8 cellular contexts compared by ENCODE assay signal in the genomic region with DNA sequence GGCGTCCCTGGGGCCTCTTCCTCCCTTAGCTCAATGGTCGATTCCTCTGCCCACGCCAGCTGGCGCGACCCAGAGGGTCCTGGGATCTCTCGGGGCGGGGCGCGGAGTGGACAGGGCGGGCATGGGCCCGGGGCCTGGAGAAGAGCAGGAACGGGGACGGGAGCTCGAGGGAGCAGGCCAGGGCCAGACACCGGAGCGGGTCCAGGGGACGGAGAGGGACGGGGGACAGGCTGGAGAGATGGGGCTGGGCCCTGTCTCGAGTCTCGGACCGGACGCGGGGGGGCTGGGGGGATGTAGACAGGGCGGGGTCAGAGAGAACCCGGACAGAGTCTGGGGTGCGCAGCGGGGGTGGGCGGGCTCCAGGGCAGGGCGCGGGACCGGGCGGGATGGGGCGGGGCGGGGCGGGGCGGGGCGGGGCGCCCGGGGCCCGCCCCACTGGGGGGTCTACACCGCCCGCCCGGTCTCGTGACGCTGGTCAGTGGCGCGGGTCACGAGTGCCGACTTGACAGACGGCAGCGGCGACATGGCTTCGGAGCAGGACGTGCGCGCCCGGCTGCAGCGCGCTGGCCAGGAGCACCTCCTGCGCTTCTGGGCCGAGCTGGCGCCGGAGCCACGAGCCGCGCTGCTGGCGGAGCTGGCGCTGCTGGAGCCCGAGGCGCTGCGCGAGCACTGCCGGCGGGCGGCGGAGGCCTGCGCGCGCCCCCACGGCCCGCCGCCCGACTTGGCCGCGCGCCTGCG. TPM values are rescaled to one million over a fixed set of nuclear protein-coding genes. Genes with fewer than 3 reads are reported as not detected.
DNase-seq lines count a peak whose midpoint lies in the region; ATAC-seq and TF ChIP-seq lines count a peak whose summit lies in the region.

A gene with protein sequence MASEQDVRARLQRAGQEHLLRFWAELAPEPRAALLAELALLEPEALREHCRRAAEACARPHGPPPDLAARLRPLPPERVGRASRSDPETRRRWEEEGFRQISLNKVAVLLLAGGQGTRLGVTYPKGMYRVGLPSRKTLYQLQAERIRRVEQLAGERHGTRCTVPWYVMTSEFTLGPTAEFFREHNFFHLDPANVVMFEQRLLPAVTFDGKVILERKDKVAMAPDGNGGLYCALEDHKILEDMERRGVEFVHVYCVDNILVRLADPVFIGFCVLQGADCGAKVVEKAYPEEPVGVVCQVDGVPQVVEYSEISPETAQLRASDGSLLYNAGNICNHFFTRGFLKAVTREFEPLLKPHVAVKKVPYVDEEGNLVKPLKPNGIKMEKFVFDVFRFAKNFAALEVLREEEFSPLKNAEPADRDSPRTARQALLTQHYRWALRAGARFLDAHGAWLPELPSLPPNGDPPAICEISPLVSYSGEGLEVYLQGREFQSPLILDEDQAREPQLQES (plus strand): TSS at position 508 of the 738 bp plus-strand sequence. CDS start 16 bp downstream, at position 524.

- TF ChIP-seq POLR2A in transverse colon (IDR thresholded peaks at IDR 0.05) = no peak

- H3K4me3 Mint-ChIP-seq in natural killer cell = peak within 1 kb of the TSS; percentile 77

- intact Hi-C loops in natural killer cell (cut with micrococcal nuclease) = no loop called here
- intact Hi-C loops in transverse colon (cut with DNase I; ENCODE audit: low total_unique reads) = no loop called here

- DNase-seq in GM10248 (ENCODE audit: extremely low spot score) = peak; percentile 88
- no peak for DNase-seq in HFF-Myc (ENCODE audit: extremely low read depth, low read depth)
- peak; percentile 75 for DNase-seq in NOMO-1 treated with dmso at 0.1 percent for 144 hours (lab: John Stamatoyannopoulos, UW; ENCODE audit: unreplicated experiment)
- peak; percentile 24 for DNase-seq in activated T-helper 9 cell treated with anti-CD3 and anti-CD28 coated beads, Interleukin-2, amount 50 U/mL, for 16 hours (ENCODE audit: low read depth)
- DNase-seq in fibroblast of villous mesenchyme (ENCODE audit: low read depth) = peak; percentile 78
- peak; percentile 47 for DNase-seq in natural killer cell
- DNase-seq in transverse colon = peak; percentile 81
- no peak for DNase-seq in GM19240 (ENCODE audit: insufficient read length, low spot score)

- POLR2A ChIA-PET in GM10248 (lab: Yijun Ruan, JAX) = interaction anchor here (0.6 to 0.9 kb wide), 2 partner anchors 43 to 340 kb away, joined by 3 to 4 read pairs; no protein-coding TSS in a partner anchor

- peaks cover 0 to 9% of the 10 kb centered on the region in 2 donors for H3K4me1 Mint-ChIP-seq in natural killer cell

- WGBS in transverse colon (ENCODE audit: low coverage in 1 of 2), 2 donors = 2% methylated on average over 30 of the region's 87 CpGs; no CpG with 5 or more reads in 1 of the 2 donors

- CTCF ChIA-PET in GM10248 (lab: Yijun Ruan, JAX) = interaction anchor here (1.0 to 3.6 kb wide), 10 partner anchors 9 to 160 kb away, joined by 3 to 17 read pairs (median 5); no protein-coding TSS in a partner anchor

- no peak within 1 kb of the TSS for H3K27ac Mint-ChIP-seq in natural killer cell

- peaks cover 16 to 32% (median 24%) of the 10 kb centered on the region in 4 donors for H3K4me1 ChIP-seq in transverse colon

- no peak for TF ChIP-seq EP300 in transverse colon (IDR thresholded peaks at IDR 0.05; ENCODE audit: low read depth)

- H3K27ac ChIP-seq in transverse colon = peak within 1 kb of the TSS; percentile 63 to 73 (median 66)

- H3K36me3 Mint-ChIP-seq in natural killer cell = no peaks in the 10 kb centered on the region

- peak; percentile 77 to 79 (median 78) for ATAC-seq in natural killer cell

- peak within 1 kb of the TSS; percentile 61 for H3K4me3 ChIP-seq in HFF-Myc (replicated peaks; ENCODE audit: low read depth, low read length)
- peak within 1 kb of the TSS; percentile 76 for H3K4me3 ChIP-seq in fibroblast of villous mesenchyme (ENCODE audit: low read depth, low read length)
- H3K4me3 ChIP-seq in transverse colon = peak within 1 kb of the TSS; percentile 43 to 74 (median 58)

- no peaks in the 10 kb centered on the region for H3K27me3 Mint-ChIP-seq in natural killer cell (ENCODE audit: low read depth in 2 of 2)

- TF ChIP-seq CTCF in GM10248 (IDR thresholded peaks at IDR 0.05; ENCODE audit: control extremely low read depth, extremely low read depth, low read depth, missing control alignments) (no peak), HFF-Myc (IDR thresholded peaks at IDR 0.05; ENCODE audit: low read depth, low read length, missing control alignments) (no peak), fibroblast of villous mesenchyme (IDR thresholded peaks at IDR 0.05; ENCODE audit: insufficient read depth, low read depth, low read length) (no peak), natural killer cell (IDR thresholded peaks at IDR 0.05) (no peak), transverse colon (IDR thresholded peaks at IDR 0.05) (no peak)

- peaks cover 23% of the 10 kb centered on the region for H3K27me3 ChIP-seq in transverse colon

- H3K36me3 ChIP-seq in transverse colon = no peaks in the 10 kb centered on the region

- H3K9me3 Mint-ChIP-seq in natural killer cell = no peaks in the 10 kb centered on the region

- in situ Hi-C loops in transverse colon (cut with MboI; ENCODE audit: low pct_ligation_motif_present in 1 of 4, low pct_unique_long_range_greater_than_20kb in 1 of 4, low sequenced_read_pairs in 3 of 4) = no loop called here

- H3K9me3 ChIP-seq in transverse colon = no peaks in the 10 kb centered on the region

RNA-seq across cellular contexts. Expression of the gene that starts here (rescaled TPM):
- total RNA-seq in fibroblast of villous mesenchyme (16.0 and 31.2 TPM in 2 replicates), natural killer cell (10 to 100 TPM; 10.5 to 25.8 (median 19.3) TPM), transverse colon (10 to 100 TPM in 2 of 4 donors, 1 to 10 TPM in 2; 6.4 to 28.8 (median 11.7) TPM)

Comparison
In these comparisons a context has a peak if more than half of its experiments do, and no peak if none do; other contexts are left out.
1. DNase-seq: peak in GM10248 (single experiment), NOMO-1 treated with dmso at 0.1 percent for 144 hours (single experiment), activated T-helper 9 cell treated with anti-CD3 and anti-CD28 coated beads, Interleukin-2, amount 50 U/mL, for 16 hours (single experiment), fibroblast of villous mesenchyme (single experiment), natural killer cell (single experiment) and transverse colon (single experiment); none in HFF-Myc (single experiment) and GM19240 (single experiment).
2. Peak in every context shown above with its lines, with median percentiles within 50 percentile points of each other: H3K4me3 ChIP-seq.